ENCODE assay signal across 19 cellular contexts in the genomic region with DNA sequence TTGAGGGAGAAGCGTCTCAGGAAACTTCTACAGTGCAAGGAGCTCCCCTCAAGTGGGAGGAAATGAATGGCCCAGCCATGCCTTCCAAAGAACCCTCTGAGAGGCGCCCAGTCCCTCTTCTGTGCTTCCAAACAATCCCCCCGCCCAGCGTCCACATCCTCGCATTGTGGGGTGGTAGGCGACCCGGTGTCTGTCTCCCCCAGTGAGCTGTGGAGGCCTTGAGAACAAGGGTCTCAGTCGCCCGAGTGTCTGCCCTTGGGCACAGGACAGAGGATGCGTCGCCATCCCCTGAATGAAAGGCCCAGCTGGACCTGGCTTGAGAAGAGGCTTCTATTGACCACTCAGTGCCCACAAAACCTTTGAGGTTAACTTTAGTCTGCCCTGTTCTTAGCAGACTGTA. TPM values are rescaled to one million over a fixed set of nuclear protein-coding genes. Genes with fewer than 3 reads are reported as not detected.
A peak's percentile ranks its signal among the peaks of the same experiment; 100 is the strongest.
DNase-seq lines count a peak whose midpoint lies in the region; ATAC-seq lines count a peak whose summit lies in the region.
"Had no signal": no experiment of that assay in that cellular context is flagged by ENCODE, and none has a peak within 500 bp of the region (broad histone marks: within the 10 kb centered on the region; RNA-seq: fewer than 3 reads in every experiment).

No MANE protein-coding gene starts in this region.

- H3K9me2 ChIP-seq in Karpas-422 (replicated peaks; ENCODE audit: insufficient read depth, low read length), result no peaks in the 10 kb centered on the region

- no peak overlapping the region for H3K4me2 ChIP-seq in Karpas-422 (ENCODE audit: low read depth, low read length, poor library complexity, severe bottlenecking)

- peaks cover 4% of the 10 kb centered on the region for H3K27me3 Mint-ChIP-seq in CD4-positive, CD25-positive, alpha-beta regulatory T cell
- H3K27me3 Mint-ChIP-seq: CD4-positive, alpha-beta T cell had no signal

- peaks cover 45% of the 10 kb centered on the region for H3K36me3 ChIP-seq in CD4-positive, CD25-positive, alpha-beta regulatory T cell (ENCODE audit: control insufficient read depth, insufficient read depth, low read length)
- H3K36me3 ChIP-seq in Karpas-422 (ENCODE audit: insufficient read depth, low read length), result peaks cover 30% of the 10 kb centered on the region
- H3K36me3 ChIP-seq: HAP-1, SJSA1 had no signal

- no peaks in the 10 kb centered on the region for H3K9me3 ChIP-seq in CD4-positive, CD25-positive, alpha-beta regulatory T cell (ENCODE audit: control insufficient read depth in 2 of 2, low read length in 2 of 2)
- H3K9me3 ChIP-seq in Karpas-422 (ENCODE audit: low read length), result no peaks in the 10 kb centered on the region
- H3K9me3 ChIP-seq: HAP-1, SJSA1 had no signal

- no peak for ATAC-seq in CD4-positive, CD25-positive, alpha-beta regulatory T cell (ENCODE audit: low read depth in 2 of 2)
- no peak for ATAC-seq in sciatic nerve

- no peak overlapping the region for H3K9ac ChIP-seq in Karpas-422 (ENCODE audit: low read length)

- H3K4me3 Mint-ChIP-seq in CD4-positive, CD25-positive, alpha-beta regulatory T cell, result no peak overlapping the region
- H3K4me3 Mint-ChIP-seq: CD4-positive, alpha-beta T cell had no signal

- no peaks in the 10 kb centered on the region for H3K27me3 ChIP-seq in CD4-positive, CD25-positive, alpha-beta regulatory T cell (ENCODE audit: control insufficient read depth, insufficient read depth, low read length)
- no peaks in the 10 kb centered on the region for H3K27me3 ChIP-seq in Karpas-422 (ENCODE audit: low read length)
- H3K27me3 ChIP-seq: SJSA1 had no signal

- H3K27ac ChIP-seq in CD4-positive, CD25-positive, alpha-beta regulatory T cell (ENCODE audit: insufficient read depth, low read length, poor library complexity, severe bottlenecking), result no peak overlapping the region
- H3K27ac ChIP-seq in Karpas-422 (ENCODE audit: low read length), result peak overlapping the region; percentile 100
- H3K27ac ChIP-seq: SJSA1 had no signal

- peak overlapping the region; percentile 20 to 91 (median 67) for H3K27ac Mint-ChIP-seq in CD4-positive, CD25-positive, alpha-beta regulatory T cell

- peaks cover 71% of the 10 kb centered on the region for H3K79me2 ChIP-seq in Karpas-422 (ENCODE audit: low read length)

- H3K36me3 Mint-ChIP-seq in CD4-positive, CD25-positive, alpha-beta regulatory T cell, result peaks cover 39% of the 10 kb centered on the region

- peaks cover 51% of the 10 kb centered on the region for H3K4me1 ChIP-seq in CD4-positive, CD25-positive, alpha-beta regulatory T cell (ENCODE audit: control insufficient read depth, insufficient read depth, low read length, poor library complexity, severe bottlenecking)
- peaks cover 95% of the 10 kb centered on the region for H3K4me1 ChIP-seq in Karpas-422 (ENCODE audit: low read length)
- H3K4me1 ChIP-seq: HAP-1, SJSA1 had no signal

- no peaks in the 10 kb centered on the region for H4K20me1 ChIP-seq in Karpas-422 (ENCODE audit: insufficient read depth, low read depth, low read length)

- peaks cover 0 to 3% (median 0%) of the 10 kb centered on the region in 7 donors for H3K9me3 Mint-ChIP-seq in CD4-positive, CD25-positive, alpha-beta regulatory T cell
- H3K9me3 Mint-ChIP-seq: CD4-positive, alpha-beta T cell had no signal

- no peak for DNase-seq in CD4-positive, CD25-positive, alpha-beta regulatory T cell
- DNase-seq in Karpas-422, result no peak
- DNase-seq in islet precursor cell, result peak; percentile 41
- peak; percentile 54 for DNase-seq in sciatic nerve (ENCODE audit: low spot score)
- no peak for DNase-seq in NCI-H187 treated with DMSO at 0.1 percent for 48 hours (lab: John Stamatoyannopoulos, UW)
- DNase-seq in midbrain (lab: John Stamatoyannopoulos, UW), result no peak
- no peak for DNase-seq in activated naive CD4-positive, alpha-beta T cell treated with anti-CD3 and anti-CD28 coated beads, Interleukin-2, amount 50 U/mL, for 16 hours
- DNase-seq in SHP77 (lab: John Stamatoyannopoulos, UW), result no peak
- DNase-seq: Calu3; CD4-positive, alpha-beta T cell; DMS53; KBM-7; NCI-H1436; NCI-H2029 treated with DMSO at 0.1 percent for 48 hours; NCI-H2171 treated with DMSO at 0.1 percent for 48 hours; NCI-H774 had no signal

- H3K4me1 Mint-ChIP-seq in CD4-positive, CD25-positive, alpha-beta regulatory T cell, result peaks cover 22 to 84% (median 60%) of the 10 kb centered on the region in 4 donors

- no peak overlapping the region for H2AFZ ChIP-seq in Karpas-422 (ENCODE audit: low read length)

- no peak overlapping the region for H3K4me3 ChIP-seq in CD4-positive, CD25-positive, alpha-beta regulatory T cell (ENCODE audit: low read depth, low read length)
- H3K4me3 ChIP-seq in Karpas-422 (ENCODE audit: low read length), result no peak overlapping the region
- H3K4me3 ChIP-seq: HAP-1, SJSA1 had no signal

- intact Hi-C loops in sciatic nerve (cut with DNase I), result no loop called here

RNA-seq across cellular contexts. Expression of gene INPP5D, which starts 29.7 kb away (rescaled TPM):
- 278 TPM for total RNA-seq in CD4-positive, CD25-positive, alpha-beta regulatory T cell
- polyA plus RNA-seq in CD4-positive, CD25-positive, alpha-beta regulatory T cell, result 10 to 100 TPM; 56.9 to 79.8 (median 69.0) TPM
- total RNA-seq in Karpas-422 (2014; rRNA removed; shearing (Covaris generic); ENCODE audit: low replicate concordance), result 145 and 155 TPM in 2 replicates
- 56.3 TPM for total RNA-seq in sciatic nerve
- total RNA-seq: Calu3 had no signal

RNA-seq across cellular contexts. Expression of gene NEU2, which starts 57.4 kb away (rescaled TPM):
- not detected for total RNA-seq in CD4-positive, CD25-positive, alpha-beta regulatory T cell
- not detected for polyA plus RNA-seq in CD4-positive, CD25-positive, alpha-beta regulatory T cell
- total RNA-seq in Karpas-422 (2014; rRNA removed; shearing (Covaris generic); ENCODE audit: low replicate concordance), result not detected in 2 replicates
- total RNA-seq in sciatic nerve, result not detected
- total RNA-seq: Calu3; CD4-positive, alpha-beta T cell; NCI-H460; SJSA1 had no signal

Comparison
In these comparisons a context has a peak if more than half of its experiments do, and no peak if none do; other contexts are left out.
1. DNase-seq: peak in islet precursor cell (single experiment) and sciatic nerve (single experiment); none in CD4-positive, CD25-positive, alpha-beta regulatory T cell (0 of 3), Karpas-422 (single experiment), NCI-H187 treated with DMSO at 0.1 percent for 48 hours (single experiment), midbrain (single experiment), activated naive CD4-positive, alpha-beta T cell treated with anti-CD3 and anti-CD28 coated beads, Interleukin-2, amount 50 U/mL, for 16 hours (single experiment) and SHP77 (0 of 2).